Comparison of ENCODE assay signal across 29 cellular contexts in genomic region chr4:24063771-24064170, GRCh38.
DNase-seq lines count a peak whose midpoint lies in the region; ATAC-seq and TF ChIP-seq lines count a peak whose summit lies in the region.
"Had no signal": no experiment of that assay in that cellular context is flagged by ENCODE, and none has a peak within 500 bp of the region (broad histone marks: within the 10 kb centered on the region; RNA-seq: fewer than 3 reads in every experiment).

No MANE protein-coding gene starts in this region.

- peaks cover 38% of the 10 kb centered on the region for H3K4me1 Mint-ChIP-seq in brain
- H3K4me1 Mint-ChIP-seq: activated CD4-positive, alpha-beta memory T cell treated with anti-CD3 and anti-CD28 coated beads, Interleukin-2, amount 10 ng/mL, durations not matched to agents 7 days and 5 days; activated naive CD8-positive, alpha-beta T cell treated with anti-CD3 and anti-CD28 coated beads for 36 hours; central memory CD8-positive, alpha-beta T cell; T-cell had no signal

- intact Hi-C loops in right cardiac atrium (cut with DNase I) = no loop called here

- no peaks in the 10 kb centered on the region for H3K9me3 Mint-ChIP-seq in brain
- H3K9me3 Mint-ChIP-seq: activated naive CD8-positive, alpha-beta T cell treated with anti-CD3 and anti-CD28 coated beads for 36 hours; nephron had no signal

- no peaks in the 10 kb centered on the region for H3K27me3 ChIP-seq in right cardiac atrium (ENCODE audit: control insufficient read depth, insufficient read depth)
- H3K27me3 ChIP-seq: ascending aorta, dorsolateral prefrontal cortex, left lung, MG63, pancreas, right lobe of liver had no signal

- no peak overlapping the region for H3K4me3 ChIP-seq in right cardiac atrium (ENCODE audit: low read length)
- H3K4me3 ChIP-seq: ascending aorta, dorsolateral prefrontal cortex, left lung, MG63, pancreas, PC-9, right lobe of liver, thoracic aorta had no signal

- ATAC-seq in HG03520 (IDR thresholded peaks at IDR 0.05; ENCODE audit: unreplicated experiment) (no peak), right cardiac atrium (no peak), GM19035 (IDR thresholded peaks at IDR 0.05; ENCODE audit: unreplicated experiment) (no peak)
- ATAC-seq: activated CD4-positive, CD25-positive, alpha-beta regulatory T cell treated with anti-CD3 and anti-CD28 coated beads, Interleukin-2, amount 50 U/mL, for 24 hours; HCT116; left lung; pancreas; right lobe of liver; T-cell had no signal

- no peaks in the 10 kb centered on the region for H3K27me3 Mint-ChIP-seq in brain
- H3K27me3 Mint-ChIP-seq: activated CD4-positive, alpha-beta memory T cell treated with anti-CD3 and anti-CD28 coated beads, Interleukin-2, amount 10 ng/mL, durations not matched to agents 7 days and 5 days; activated naive CD8-positive, alpha-beta T cell treated with anti-CD3 and anti-CD28 coated beads for 36 hours; central memory CD8-positive, alpha-beta T cell; T-cell had no signal

- TF ChIP-seq CTCF in brain (conservative IDR thresholded peaks at IDR 0.05) = no peak

- WGBS in right cardiac atrium = 55% methylated on average over 6 of the region's 6 CpGs

- H3K36me3 Mint-ChIP-seq in brain = no peaks in the 10 kb centered on the region
- H3K36me3 Mint-ChIP-seq: activated naive CD8-positive, alpha-beta T cell treated with anti-CD3 and anti-CD28 coated beads for 36 hours; T-cell had no signal

- peak overlapping the region in 4 of 5 experiments; percentile 56 to 79 (median 62) for H3K27ac Mint-ChIP-seq in brain
- H3K27ac Mint-ChIP-seq: activated CD4-positive, alpha-beta memory T cell treated with anti-CD3 and anti-CD28 coated beads, Interleukin-2, amount 10 ng/mL, durations not matched to agents 7 days and 5 days; activated naive CD8-positive, alpha-beta T cell treated with anti-CD3 and anti-CD28 coated beads for 36 hours; nephron; T-cell had no signal

- no peaks in the 10 kb centered on the region for H3K9me3 ChIP-seq in right cardiac atrium (ENCODE audit: control insufficient read depth, low read length)
- H3K9me3 ChIP-seq: ascending aorta, left lung, MG63, pancreas, right lobe of liver, thoracic aorta had no signal

- H3K27ac ChIP-seq in right cardiac atrium (ENCODE audit: low read length) = no peak overlapping the region
- H3K27ac ChIP-seq: ascending aorta, dorsolateral prefrontal cortex, left lung, pancreas, PC-9, right lobe of liver, thoracic aorta had no signal

- H3K4me3 Mint-ChIP-seq in brain = no peak overlapping the region
- H3K4me3 Mint-ChIP-seq: activated CD4-positive, alpha-beta memory T cell treated with anti-CD3 and anti-CD28 coated beads, Interleukin-2, amount 10 ng/mL, durations not matched to agents 7 days and 5 days; activated naive CD8-positive, alpha-beta T cell treated with anti-CD3 and anti-CD28 coated beads for 36 hours; central memory CD8-positive, alpha-beta T cell; nephron; T-cell had no signal

- peak; percentile 64 for DNase-seq in DMS 273 (lab: John Stamatoyannopoulos, UW; ENCODE audit: unreplicated experiment)
- peak; percentile 46 for DNase-seq in NCI-H1105 treated with DMSO at 0.1 percent for 48 hours (lab: John Stamatoyannopoulos, UW)
- DNase-seq in NCI-H2171 treated with DMSO at 0.1 percent for 48 hours (lab: John Stamatoyannopoulos, UW) = peak; percentile 46
- DNase-seq in HuH-7.5 (ENCODE audit: low spot score) = no peak
- DNase-seq in right cardiac atrium = no peak
- DNase-seq: activated CD4-positive, alpha-beta memory T cell treated with anti-CD3 and anti-CD28 coated beads, Interleukin-2, amount 10 ng/mL, durations not matched to agents 7 days and 5 days; activated naive CD8-positive, alpha-beta T cell treated with anti-CD3 and anti-CD28 coated beads for 36 hours; Calu3; EL; KBM-7; left lung; MG63; pancreas; PC-9; right lobe of liver; SHP77; stimulated activated CD4-positive, alpha-beta T cell treated with anti-CD3 and anti-CD28 coated beads, Interleukin-12 subunit alpha, Interleukin-12 subunit beta, amount 100 ng/mL, for 4 hours; stimulated activated naive CD4-positive, alpha-beta T cell treated with Interleukin-2 at 50 U/mL for 16 hours; T-cell had no signal

- H3K4me1 ChIP-seq in right cardiac atrium (ENCODE audit: control insufficient read depth, insufficient read depth, low read length) = no peaks in the 10 kb centered on the region
- H3K4me1 ChIP-seq: ascending aorta, left lung, pancreas had no signal

Comparison
In these comparisons a context has a peak if more than half of its experiments do, and no peak if none do; other contexts are left out.
1. DNase-seq: peak in DMS 273 (single experiment), NCI-H1105 treated with DMSO at 0.1 percent for 48 hours (single experiment) and NCI-H2171 treated with DMSO at 0.1 percent for 48 hours (single experiment); none in HuH-7.5 (single experiment) and right cardiac atrium (0 of 3).